Comparison of ENCODE assay signal across 2 cellular contexts in genomic region chr17:32494621-32495346, GRCh38.
TF ChIP-seq lines count a peak whose summit lies in the region.

No MANE protein-coding gene starts in this region.

TF ChIP-seq in Ishikawa, 13 proteins besides CTCF, POLR2A, EP300 and RAD21:
- TF ChIP-seq TCF12 (IDR thresholded peaks at IDR 0.05; ENCODE audit: low read depth) (peak; percentile 52; the same call in 1 of the 2 replicates), EGR1 (IDR thresholded peaks at IDR 0.05) (no peak), CEBPB (IDR thresholded peaks at IDR 0.05) (no peak), REST (IDR thresholded peaks at IDR 0.05; ENCODE audit: low read depth) (no peak), MAX (IDR thresholded peaks at IDR 0.05) (peak; percentile 40; the same call in 1 of the 2 replicates), YY1 (IDR thresholded peaks at IDR 0.05; ENCODE audit: low read depth) (no peak), NFIC (IDR thresholded peaks at IDR 0.05) (peak; percentile 86)

TF ChIP-seq in H1, 55 proteins besides CTCF, POLR2A, EP300 and RAD21:
- no peak for TF ChIP-seq TAF1 (IDR thresholded peaks at IDR 0.05; ENCODE audit: low read depth, low read length)
- TF ChIP-seq EGR1 (IDR thresholded peaks at IDR 0.05; ENCODE audit: borderline replicate concordance, low read depth, low read length): no peak
- TF ChIP-seq POU5F1 (IDR thresholded peaks at IDR 0.05; ENCODE audit: low read depth, low read length): no peak
- TF ChIP-seq JUN (IDR thresholded peaks at IDR 0.05; ENCODE audit: low read depth, low read length): no peak
- TF ChIP-seq TCF12 (IDR thresholded peaks at IDR 0.05; ENCODE audit: low read depth, low read length): no peak
- no peak for TF ChIP-seq FOSL1 (IDR thresholded peaks at IDR 0.05; ENCODE audit: insufficient read depth, low read depth, low read length)
- TF ChIP-seq GABPA (IDR thresholded peaks at IDR 0.05; ENCODE audit: borderline replicate concordance, insufficient read depth, low read length): no peak
- TF ChIP-seq SIX5 (IDR thresholded peaks at IDR 0.05; ENCODE audit: low read depth, low read length): no peak
- TF ChIP-seq CTBP2 (IDR thresholded peaks at IDR 0.05; ENCODE audit: borderline replicate concordance, insufficient read depth, insufficient read length, low read length): no peak
- TF ChIP-seq SP1 (IDR thresholded peaks at IDR 0.05; ENCODE audit: low read depth, low read length): no peak
- no peak for TF ChIP-seq ZNF274 (IDR thresholded peaks at IDR 0.05; ENCODE audit: borderline replicate concordance, extremely low read depth, low read length)
- TF ChIP-seq KDM4A (IDR thresholded peaks at IDR 0.05; ENCODE audit: low read depth, low read length, severe bottlenecking): no peak
- TF ChIP-seq SUZ12 (IDR thresholded peaks at IDR 0.05; ENCODE audit: low read length): no peak
